In the genomic region with DNA sequence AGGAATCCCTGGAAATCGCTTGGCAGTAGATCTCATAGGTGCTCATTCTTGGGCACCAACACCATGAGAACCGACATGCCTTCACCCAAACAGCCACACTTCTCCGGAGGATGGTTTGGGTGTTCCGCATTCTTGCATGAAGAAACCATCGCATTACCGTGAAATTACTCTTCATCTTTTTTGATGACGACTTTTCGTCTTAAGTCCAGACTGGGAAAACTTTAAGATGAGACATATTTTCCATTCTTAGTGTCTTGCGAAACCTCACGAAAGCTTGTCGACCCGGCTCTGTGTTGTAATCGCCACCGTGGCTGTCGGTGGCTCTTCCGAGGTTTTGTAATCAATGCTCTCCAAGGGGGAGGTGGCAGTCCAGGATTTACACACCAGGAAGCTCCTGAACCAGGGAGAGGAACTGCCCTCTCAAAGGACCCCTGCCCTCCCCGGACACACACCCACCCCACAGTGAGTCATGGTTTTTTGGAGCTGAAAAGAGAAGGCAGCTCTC, we compare ENCODE assay signal across 1 cellular context.
TF ChIP-seq lines count a peak whose summit lies in the region.

No MANE protein-coding gene starts in this region.

TF ChIP-seq in K562, 482 proteins besides CTCF, POLR2A, EP300 and RAD21 (continues in another document):
- TF ChIP-seq CCAR2 (IDR thresholded peaks at IDR 0.05; ENCODE audit: low read depth, low read length) = no peak
- no peak for TF ChIP-seq PML (IDR thresholded peaks at IDR 0.05; ENCODE audit: low read length)
- no peak for TF ChIP-seq ZFX (CRISPR knock-in tag; IDR thresholded peaks at IDR 0.05)
- no peak for TF ChIP-seq ZNF75A (CRISPR knock-in tag; IDR thresholded peaks at IDR 0.05)
- no peak for TF ChIP-seq NFIC (IDR thresholded peaks at IDR 0.05)
- no peak for TF ChIP-seq NCOA6 (IDR thresholded peaks at IDR 0.05)
- TF ChIP-seq PHB (CRISPR knock-in tag; IDR thresholded peaks at IDR 0.05) = no peak
- TF ChIP-seq TAF1 (IDR thresholded peaks at IDR 0.05; ENCODE audit: control insufficient read depth, extremely low read depth, insufficient read depth, low read length, severe bottlenecking) = no peak
- no peak for TF ChIP-seq ZNF184 (CRISPR knock-in tag; IDR thresholded peaks at IDR 0.05)
- 0 out of 2 replicates have a peak, but pooled peaks have one; percentile 19 for TF ChIP-seq ZNF592 (IDR thresholded peaks at IDR 0.05)
- TF ChIP-seq, protein P1, sequence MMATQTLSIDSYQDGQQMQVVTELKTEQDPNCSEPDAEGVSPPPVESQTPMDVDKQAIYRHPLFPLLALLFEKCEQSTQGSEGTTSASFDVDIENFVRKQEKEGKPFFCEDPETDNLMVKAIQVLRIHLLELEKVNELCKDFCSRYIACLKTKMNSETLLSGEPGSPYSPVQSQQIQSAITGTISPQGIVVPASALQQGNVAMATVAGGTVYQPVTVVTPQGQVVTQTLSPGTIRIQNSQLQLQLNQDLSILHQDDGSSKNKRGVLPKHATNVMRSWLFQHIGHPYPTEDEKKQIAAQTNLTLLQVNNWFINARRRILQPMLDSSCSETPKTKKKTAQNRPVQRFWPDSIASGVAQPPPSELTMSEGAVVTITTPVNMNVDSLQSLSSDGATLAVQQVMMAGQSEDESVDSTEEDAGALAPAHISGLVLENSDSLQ (IDR thresholded peaks at IDR 0.05) = peak; percentile 33; the same call in 1 of the 2 replicates
- TF ChIP-seq, protein P2, sequence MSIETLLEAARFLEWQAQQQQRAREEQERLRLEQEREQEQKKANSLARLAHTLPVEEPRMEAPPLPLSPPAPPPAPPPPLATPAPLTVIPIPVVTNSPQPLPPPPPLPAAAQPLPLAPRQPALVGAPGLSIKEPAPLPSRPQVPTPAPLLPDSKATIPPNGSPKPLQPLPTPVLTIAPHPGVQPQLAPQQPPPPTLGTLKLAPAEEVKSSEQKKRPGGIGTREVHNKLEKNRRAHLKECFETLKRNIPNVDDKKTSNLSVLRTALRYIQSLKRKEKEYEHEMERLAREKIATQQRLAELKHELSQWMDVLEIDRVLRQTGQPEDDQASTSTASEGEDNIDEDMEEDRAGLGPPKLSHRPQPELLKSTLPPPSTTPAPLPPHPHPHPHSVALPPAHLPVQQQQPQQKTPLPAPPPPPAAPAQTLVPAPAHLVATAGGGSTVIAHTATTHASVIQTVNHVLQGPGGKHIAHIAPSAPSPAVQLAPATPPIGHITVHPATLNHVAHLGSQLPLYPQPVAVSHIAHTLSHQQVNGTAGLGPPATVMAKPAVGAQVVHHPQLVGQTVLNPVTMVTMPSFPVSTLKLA (conservative IDR thresholded peaks at IDR 0.05) = 0 out of 4 replicates have a peak, but pooled peaks of 1 of the 2 experiments have one; percentile 38
- no peak for TF ChIP-seq TAF7 (tag; IDR thresholded peaks at IDR 0.05)
- no peak for TF ChIP-seq MYBL2 (IDR thresholded peaks at IDR 0.05; ENCODE audit: low read depth)
- no peak for TF ChIP-seq MYBL2 (CRISPR knock-in tag; IDR thresholded peaks at IDR 0.05; ENCODE audit: borderline replicate concordance)
- TF ChIP-seq NCOA2 (IDR thresholded peaks at IDR 0.05; ENCODE audit: partially characterized antibody in 2 of 2) = no peak
- no peak for TF ChIP-seq ZNF217 (CRISPR knock-in tag; IDR thresholded peaks at IDR 0.05)
- TF ChIP-seq MEIS2 (IDR thresholded peaks at IDR 0.05; ENCODE audit: partially characterized antibody) = peak; percentile 23
- TF ChIP-seq FOS (IDR thresholded peaks at IDR 0.05; ENCODE audit: extremely low read depth, insufficient read length) = no peak
- no peak for TF ChIP-seq FOXA3 (CRISPR knock-in tag; conservative IDR thresholded peaks at IDR 0.05 in 1 of 2, IDR thresholded peaks at IDR 0.05 in 1 of 2)
- TF ChIP-seq NELFE (IDR thresholded peaks at IDR 0.05; ENCODE audit: insufficient read depth, insufficient read length) = no peak
- TF ChIP-seq PHTF2 (CRISPR knock-in tag; IDR thresholded peaks at IDR 0.05) = no peak
- no peak for TF ChIP-seq MAFF (IDR thresholded peaks at IDR 0.05; ENCODE audit: low read length)
- peak; percentile 60; the same call in 1 of the 2 replicates for TF ChIP-seq JUN (IDR thresholded peaks at IDR 0.05; ENCODE audit: borderline replicate concordance, low read depth, low read length)
- TF ChIP-seq JUN (CRISPR knock-in tag; IDR thresholded peaks at IDR 0.05; ENCODE audit: borderline replicate concordance) = no peak
- TF ChIP-seq KDM5B (IDR thresholded peaks at IDR 0.05; ENCODE audit: insufficient replicate concordance, low read depth, low read length) = peak; percentile 13
- no peak for TF ChIP-seq ZNF445 (CRISPR knock-in tag; IDR thresholded peaks at IDR 0.05; ENCODE audit: low read depth)
- TF ChIP-seq SAFB (IDR thresholded peaks at IDR 0.05; ENCODE audit: borderline replicate concordance, low read depth, low read length) = no peak
- TF ChIP-seq NR1H2 (CRISPR knock-in tag; IDR thresholded peaks at IDR 0.05) = no peak
- TF ChIP-seq, protein P3, sequence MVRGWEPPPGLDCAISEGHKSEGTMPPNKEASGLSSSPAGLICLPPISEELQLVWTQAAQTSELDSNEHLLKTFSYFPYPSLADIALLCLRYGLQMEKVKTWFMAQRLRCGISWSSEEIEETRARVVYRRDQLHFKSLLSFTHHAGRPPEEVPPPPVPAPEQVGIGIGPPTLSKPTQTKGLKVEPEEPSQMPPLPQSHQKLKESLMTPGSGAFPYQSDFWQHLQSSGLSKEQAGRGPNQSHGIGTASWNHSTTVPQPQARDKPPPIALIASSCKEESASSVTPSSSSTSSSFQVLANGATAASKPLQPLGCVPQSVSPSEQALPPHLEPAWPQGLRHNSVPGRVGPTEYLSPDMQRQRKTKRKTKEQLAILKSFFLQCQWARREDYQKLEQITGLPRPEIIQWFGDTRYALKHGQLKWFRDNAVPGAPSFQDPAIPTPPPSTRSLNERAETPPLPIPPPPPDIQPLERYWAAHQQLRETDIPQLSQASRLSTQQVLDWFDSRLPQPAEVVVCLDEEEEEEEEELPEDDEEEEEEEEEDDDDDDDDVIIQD (CRISPR knock-in tag; IDR thresholded peaks at IDR 0.05) = no peak
- peak; percentile 75 for TF ChIP-seq CEBPG (CRISPR knock-in tag; IDR thresholded peaks at IDR 0.05)
- TF ChIP-seq CEBPG (tag; conservative IDR thresholded peaks at IDR 0.05 in 1 of 2, IDR thresholded peaks at IDR 0.05 in 1 of 2) = peak; percentile 93
- peak; percentile 27; the same call in 1 of the 2 replicates for TF ChIP-seq GABPA (tag; conservative IDR thresholded peaks at IDR 0.05; ENCODE audit: low read depth)
- no peak for TF ChIP-seq L3MBTL2 (IDR thresholded peaks at IDR 0.05)
- TF ChIP-seq SMARCE1 (IDR thresholded peaks at IDR 0.05) = peak; percentile 45; the same call in 1 of the 2 replicates
- TF ChIP-seq RBM17 (IDR thresholded peaks at IDR 0.05; ENCODE audit: borderline replicate concordance, low read depth, low read length) = no peak
- TF ChIP-seq ZNF449 (CRISPR knock-in tag; IDR thresholded peaks at IDR 0.05) = no peak
- peak; percentile 43; the same call in 1 of the 2 replicates for TF ChIP-seq ATF7 (IDR thresholded peaks at IDR 0.05)
- TF ChIP-seq LCOR (CRISPR knock-in tag; IDR thresholded peaks at IDR 0.05) = no peak
- no peak for TF ChIP-seq CCNT2 (IDR thresholded peaks at IDR 0.05; ENCODE audit: borderline replicate concordance, extremely low read depth, insufficient read length, low read depth, low read length)
- TF ChIP-seq, protein P4, sequence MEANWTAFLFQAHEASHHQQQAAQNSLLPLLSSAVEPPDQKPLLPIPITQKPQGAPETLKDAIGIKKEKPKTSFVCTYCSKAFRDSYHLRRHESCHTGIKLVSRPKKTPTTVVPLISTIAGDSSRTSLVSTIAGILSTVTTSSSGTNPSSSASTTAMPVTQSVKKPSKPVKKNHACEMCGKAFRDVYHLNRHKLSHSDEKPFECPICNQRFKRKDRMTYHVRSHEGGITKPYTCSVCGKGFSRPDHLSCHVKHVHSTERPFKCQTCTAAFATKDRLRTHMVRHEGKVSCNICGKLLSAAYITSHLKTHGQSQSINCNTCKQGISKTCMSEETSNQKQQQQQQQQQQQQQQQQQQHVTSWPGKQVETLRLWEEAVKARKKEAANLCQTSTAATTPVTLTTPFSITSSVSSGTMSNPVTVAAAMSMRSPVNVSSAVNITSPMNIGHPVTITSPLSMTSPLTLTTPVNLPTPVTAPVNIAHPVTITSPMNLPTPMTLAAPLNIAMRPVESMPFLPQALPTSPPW (CRISPR knock-in tag; IDR thresholded peaks at IDR 0.05) = 0 out of 2 replicates have a peak, but pooled peaks have one; percentile 21
- no peak for TF ChIP-seq NR2C2 (CRISPR knock-in tag; IDR thresholded peaks at IDR 0.05)
- 0 out of 2 replicates have a peak, but pooled peaks have one; percentile 20 for TF ChIP-seq NR2C2 (tag; IDR thresholded peaks at IDR 0.05)
- TF ChIP-seq TSC22D4 (tag; IDR thresholded peaks at IDR 0.05) = no peak
- TF ChIP-seq HDAC8 (tag; IDR thresholded peaks at IDR 0.05) = no peak
- TF ChIP-seq, protein P5, sequence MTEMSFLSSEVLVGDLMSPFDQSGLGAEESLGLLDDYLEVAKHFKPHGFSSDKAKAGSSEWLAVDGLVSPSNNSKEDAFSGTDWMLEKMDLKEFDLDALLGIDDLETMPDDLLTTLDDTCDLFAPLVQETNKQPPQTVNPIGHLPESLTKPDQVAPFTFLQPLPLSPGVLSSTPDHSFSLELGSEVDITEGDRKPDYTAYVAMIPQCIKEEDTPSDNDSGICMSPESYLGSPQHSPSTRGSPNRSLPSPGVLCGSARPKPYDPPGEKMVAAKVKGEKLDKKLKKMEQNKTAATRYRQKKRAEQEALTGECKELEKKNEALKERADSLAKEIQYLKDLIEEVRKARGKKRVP (CRISPR knock-in tag; IDR thresholded peaks at IDR 0.05) = no peak
- no peak for TF ChIP-seq SNRNP70 (optimal IDR thresholded peaks at IDR 0.05; ENCODE audit: low read depth, low read length)
- TF ChIP-seq TAF9B (IDR thresholded peaks at IDR 0.05; ENCODE audit: partially characterized antibody) = peak; percentile 25
- 0 out of 2 replicates have a peak, but pooled peaks have one; percentile 36 for TF ChIP-seq SPI1 (IDR thresholded peaks at IDR 0.05; ENCODE audit: borderline replicate concordance, low read depth, low read length)
- TF ChIP-seq, protein P6, sequence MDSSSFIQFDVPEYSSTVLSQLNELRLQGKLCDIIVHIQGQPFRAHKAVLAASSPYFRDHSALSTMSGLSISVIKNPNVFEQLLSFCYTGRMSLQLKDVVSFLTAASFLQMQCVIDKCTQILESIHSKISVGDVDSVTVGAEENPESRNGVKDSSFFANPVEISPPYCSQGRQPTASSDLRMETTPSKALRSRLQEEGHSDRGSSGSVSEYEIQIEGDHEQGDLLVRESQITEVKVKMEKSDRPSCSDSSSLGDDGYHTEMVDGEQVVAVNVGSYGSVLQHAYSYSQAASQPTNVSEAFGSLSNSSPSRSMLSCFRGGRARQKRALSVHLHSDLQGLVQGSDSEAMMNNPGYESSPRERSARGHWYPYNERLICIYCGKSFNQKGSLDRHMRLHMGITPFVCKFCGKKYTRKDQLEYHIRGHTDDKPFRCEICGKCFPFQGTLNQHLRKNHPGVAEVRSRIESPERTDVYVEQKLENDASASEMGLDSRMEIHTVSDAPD (CRISPR knock-in tag; IDR thresholded peaks at IDR 0.05) = no peak
- TF ChIP-seq POLR3A (IDR thresholded peaks at IDR 0.05; ENCODE audit: borderline replicate concordance, extremely low read depth, insufficient read depth, insufficient read length) = no peak
- TF ChIP-seq ARNT (IDR thresholded peaks at IDR 0.05) = no peak
- no peak for TF ChIP-seq ZNF263 (CRISPR knock-in tag; IDR thresholded peaks at IDR 0.05; ENCODE audit: borderline replicate concordance)
- no peak for TF ChIP-seq HDAC6 (IDR thresholded peaks at IDR 0.05; ENCODE audit: low read depth, low read length)
- no peak for TF ChIP-seq ZNF507 (tag; conservative IDR thresholded peaks at IDR 0.05)
- no peak for TF ChIP-seq FIP1L1 (IDR thresholded peaks at IDR 0.05; ENCODE audit: low read depth, low read length, poor library complexity, severe bottlenecking)
- 0 out of 4 replicates have a peak, but pooled peaks of 1 of the 2 experiments have one; percentile 27 for TF ChIP-seq KDM1A (IDR thresholded peaks at IDR 0.05)
- TF ChIP-seq RCOR1 (IDR thresholded peaks at IDR 0.05; ENCODE audit: borderline replicate concordance in 1 of 2, low read depth in 2 of 2, low read length in 2 of 2) = 0 out of 4 replicates have a peak, but pooled peaks of 1 of the 2 experiments have one; percentile 4
- no peak; the same call in 1 of the 2 replicates for TF ChIP-seq GTF2E2 (tag; IDR thresholded peaks at IDR 0.05)
- TF ChIP-seq ARID1B (IDR thresholded peaks at IDR 0.05) = peak; percentile 37; the same call in 1 of the 2 replicates
- no peak for TF ChIP-seq POLR2B (IDR thresholded peaks at IDR 0.05; ENCODE audit: low read depth, partially characterized antibody)
- no peak for TF ChIP-seq BRD4 (IDR thresholded peaks at IDR 0.05)
